18 cellular contexts compared by ENCODE assay signal in the genomic region with DNA sequence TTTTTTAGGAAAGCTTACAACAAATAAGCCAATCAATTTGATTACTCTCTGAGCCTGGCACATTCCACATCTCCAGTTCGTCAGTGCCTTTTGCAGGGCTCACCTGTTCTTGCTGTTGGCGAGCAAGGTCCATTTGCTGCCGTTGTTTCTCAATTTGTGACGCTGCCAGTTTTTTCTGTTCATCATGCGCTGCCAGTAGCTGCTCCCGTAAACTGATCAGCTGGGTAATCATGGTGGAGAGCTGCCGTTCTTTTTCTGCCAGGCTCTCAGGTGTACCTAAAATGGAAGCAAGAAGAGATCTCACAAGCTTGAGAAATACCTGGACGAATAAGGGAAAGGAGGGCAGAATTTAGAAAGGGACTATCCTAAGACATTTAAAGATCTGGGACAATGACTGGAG.
"Had no signal": no experiment of that assay in that cellular context is flagged by ENCODE, and none has a peak within 500 bp of the region (broad histone marks: within the 10 kb centered on the region; RNA-seq: fewer than 3 reads in every experiment).

No MANE protein-coding gene starts in this region.

- H3K27ac ChIP-seq: epithelial cell of prostate, neutrophil, skin epidermis, tibial nerve had no signal

- H3K4me3 ChIP-seq: skin epidermis, tibial nerve had no signal

- ATAC-seq: left cardiac atrium; naive thymus-derived CD8-positive, alpha-beta T cell had no signal

- H3K36me3 ChIP-seq: neutrophil, tibial nerve had no signal

- DNase-seq: activated CD4-positive, alpha-beta T cell treated with anti-CD3 and anti-CD28 coated beads, Interleukin-2, amount 10 ng/mL, durations not matched to agents 7 days and 5 days; activated CD4-positive, CD25-positive, alpha-beta regulatory T cell; activated CD8-positive, alpha-beta memory T cell treated with anti-CD3 and anti-CD28 coated beads, Interleukin-2, amount 50 U/mL, for 48 hours; activated naive CD4-positive, alpha-beta T cell; anterior cingulate cortex; effector memory CD4-positive, alpha-beta T cell; foreskin melanocyte; head of caudate nucleus; left cardiac atrium; mammary epithelial cell; naive thymus-derived CD8-positive, alpha-beta T cell; stimulated activated CD4-positive, alpha-beta T cell treated with anti-CD3 and anti-CD28 coated beads, Interleukin-4, amount 100 ng/mL, for 24 hours; stimulated activated naive CD4-positive, alpha-beta T cell; substantia nigra had no signal

- H3K27me3 ChIP-seq: neutrophil, tibial nerve had no signal

- H3K9me3 ChIP-seq: neutrophil, tibial nerve had no signal
